Comparison of ENCODE assay signal across 22 cellular contexts in the genomic region with DNA sequence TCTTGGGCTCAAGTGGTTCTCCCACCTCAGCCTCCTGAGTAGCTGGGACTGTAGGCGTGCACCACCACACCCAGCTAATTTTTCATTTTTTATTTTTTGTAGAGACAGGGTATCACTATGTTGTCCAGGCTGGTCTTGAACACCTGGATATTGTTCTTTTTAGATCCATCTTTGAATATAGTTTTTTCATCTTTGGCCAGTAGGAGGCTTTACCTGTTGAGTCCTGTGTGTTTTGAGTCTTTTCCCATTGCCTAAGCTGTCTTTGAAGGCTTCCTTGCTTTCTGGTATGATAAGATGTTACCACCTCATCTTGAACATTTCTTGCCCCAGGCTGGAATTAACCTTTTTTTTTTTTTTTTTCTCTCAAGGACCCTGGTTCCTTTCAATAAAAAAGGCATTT.
A peak's percentile ranks its signal among the peaks of the same experiment; 100 is the strongest.
DNase-seq lines count a peak whose midpoint lies in the region; ATAC-seq and TF ChIP-seq lines count a peak whose summit lies in the region.
"Had no signal": no experiment of that assay in that cellular context is flagged by ENCODE, and none has a peak within 500 bp of the region (broad histone marks: within the 10 kb centered on the region; RNA-seq: fewer than 3 reads in every experiment).

No MANE protein-coding gene starts in this region.

- TF ChIP-seq CTCF in GM06990 (IDR thresholded peaks at IDR 0.05; ENCODE audit: insufficient read depth, low read length, poor library complexity, severe bottlenecking): peak; percentile 5
- no peak for TF ChIP-seq CTCF in HEK293 (tag by site-specific recombination; IDR thresholded peaks at IDR 0.05)
- TF ChIP-seq CTCF in OCI-LY7 (conservative IDR thresholded peaks at IDR 0.05; ENCODE audit: low read length): 0 out of 2 replicates have a peak, but pooled peaks have one; percentile 53
- peak; percentile 44 for TF ChIP-seq CTCF in foreskin keratinocyte (conservative IDR thresholded peaks at IDR 0.05)
- TF ChIP-seq CTCF in thyroid gland (IDR thresholded peaks at IDR 0.05): no peak
- no peak for TF ChIP-seq CTCF in suprapubic skin (IDR thresholded peaks at IDR 0.05)

- H3K27me3 ChIP-seq in GM06990 (replicated peaks; ENCODE audit: control insufficient read depth, insufficient read depth, low read length) (no peaks in the 10 kb centered on the region; the same call in 1 of the 2 replicates), foreskin keratinocyte (no peaks in the 10 kb centered on the region), thyroid gland (no peaks in the 10 kb centered on the region), suprapubic skin (no peaks in the 10 kb centered on the region)
- H3K27me3 ChIP-seq: SJCRH30 had no signal

- TF ChIP-seq EP300 in suprapubic skin (IDR thresholded peaks at IDR 0.05): no peak

- no peaks in the 10 kb centered on the region for H3K79me2 ChIP-seq in OCI-LY7 (ENCODE audit: insufficient read depth, low read depth, low read length)

- H3K4me3 ChIP-seq in GM06990 (replicated peaks; ENCODE audit: low read depth, low read length): no peak overlapping the region
- H3K4me3 ChIP-seq in HEK293 (ENCODE audit: low read depth, low read length): no peak overlapping the region
- no peak overlapping the region for H3K4me3 ChIP-seq in OCI-LY7 (ENCODE audit: low read depth, low read length, poor library complexity, severe bottlenecking)
- no peak overlapping the region for H3K4me3 ChIP-seq in thyroid gland (replicated peaks in 1 of 3)
- no peak overlapping the region for H3K4me3 ChIP-seq in suprapubic skin
- H3K4me3 ChIP-seq: PC-9, SJCRH30 had no signal

- no peak for DNase-seq in GM06990 (ENCODE audit: extremely low read depth, insufficient read length)
- peak; percentile 4 for DNase-seq in OCI-LY7 (ENCODE audit: low spot score)
- DNase-seq in foreskin keratinocyte: no peak
- DNase-seq in thyroid gland: no peak
- no peak for DNase-seq in suprapubic skin (ENCODE audit: low spot score in 2 of 2)
- DNase-seq in DMS114 treated with DMSO at 0.1 percent for 48 hours (lab: John Stamatoyannopoulos, UW; ENCODE audit: unreplicated experiment): no peak
- DNase-seq: activated B cell treated with CpG ODN at 0.5 μM for 24 hours; activated CD4-positive, alpha-beta memory T cell treated with anti-CD3 and anti-CD28 coated beads, Interleukin-2, amount 10 ng/mL, durations not matched to agents 7 days and 5 days; activated naive CD4-positive, alpha-beta T cell treated with Interleukin-2 at 50 U/mL for 16 hours; activated T-cell treated with anti-CD3 and anti-CD28 coated beads, Interleukin-2, amount 50 U/mL, for 24 hours; amniotic stem cell; CD8-positive, alpha-beta memory T cell; dermis blood vessel endothelial cell; foreskin melanocyte; hippocampal formation; NCI-H1105; PC-9; SJCRH30; stimulated activated CD4-positive, alpha-beta T cell treated with anti-CD3 and anti-CD28 coated beads, Interleukin-4, amount 100 ng/mL, for 24 hours; stimulated activated naive CD8-positive, alpha-beta T cell treated with anti-CD3 and anti-CD28 coated beads, Interleukin-15, amount 100 ng/mL, for 72 hours had no signal

- no peak overlapping the region for H2AFZ ChIP-seq in OCI-LY7 (ENCODE audit: low read length)
- H2AFZ ChIP-seq: PC-9 had no signal

- BruUV-seq in OCI-LY7 (replicated peaks; lab: Mats Ljungman, UMichigan): no TSS peak

- H3K36me3 ChIP-seq in GM06990 (ENCODE audit: control insufficient read depth, insufficient read depth, low read length) (no peaks in the 10 kb centered on the region), HEK293 (ENCODE audit: control insufficient read depth in 2 of 2, insufficient read depth in 1 of 2, low read length in 2 of 2) (no peaks in the 10 kb centered on the region), OCI-LY7 (ENCODE audit: insufficient read depth, low read length) (no peaks in the 10 kb centered on the region), thyroid gland (no peaks in the 10 kb centered on the region), suprapubic skin (no peaks in the 10 kb centered on the region)
- H3K36me3 ChIP-seq: SJCRH30 had no signal

- CTCF ChIA-PET in HEK293 (lab: Yijun Ruan, JAX): interaction anchor here (0.6 to 2.0 kb wide), 5 partner anchors 107 to 691 kb away, joined by 3 to 9 read pairs (median 4); no protein-coding TSS in a partner anchor
- CTCF ChIA-PET in OCI-LY7 (lab: Charles Lee; ENCODE audit: unreplicated experiment): no interaction called here

- no peaks in the 10 kb centered on the region for H3K9me3 ChIP-seq in HEK293 (ENCODE audit: control insufficient read depth, insufficient read depth, low read depth, low read length)
- H3K9me3 ChIP-seq in OCI-LY7 (ENCODE audit: low read length): 0 out of 2 replicates have a peak, but pooled peaks cover 4% of the 10 kb centered on the region
- no peaks in the 10 kb centered on the region for H3K9me3 ChIP-seq in thyroid gland
- H3K9me3 ChIP-seq in suprapubic skin: peaks cover 8% of the 10 kb centered on the region
- H3K9me3 ChIP-seq: SJCRH30 had no signal

- H3K4me1 ChIP-seq in HEK293 (ENCODE audit: control insufficient read depth, insufficient read depth, low read length) (no peaks in the 10 kb centered on the region), OCI-LY7 (ENCODE audit: insufficient read depth, low read length, poor library complexity, severe bottlenecking) (no peaks in the 10 kb centered on the region), foreskin keratinocyte (no peaks in the 10 kb centered on the region), thyroid gland (no peaks in the 10 kb centered on the region), suprapubic skin (no peaks in the 10 kb centered on the region)

- no peak for ATAC-seq in foreskin keratinocyte
- ATAC-seq: stimulated activated naive CD8-positive, alpha-beta T cell treated with anti-CD3 and anti-CD28 coated beads, Interleukin-15, amount 100 ng/mL, for 72 hours had no signal

- WGBS in thyroid gland, 2 donors: 94 to 100% methylated on average over 1 of the region's 1 CpG
- WGBS in suprapubic skin: 100% methylated on average over 1 of the region's 1 CpG

- intact Hi-C loops in OCI-LY7 (cut with micrococcal nuclease; ENCODE audit: unreplicated experiment): no loop called here
- intact Hi-C loops in thyroid gland (cut with DNase I): no loop called here

- no peak overlapping the region for H3K4me2 ChIP-seq in OCI-LY7 (ENCODE audit: low read length)
- H3K4me2 ChIP-seq: PC-9 had no signal

- TF ChIP-seq POLR2A in thyroid gland (IDR thresholded peaks at IDR 0.05) (no peak), suprapubic skin (IDR thresholded peaks at IDR 0.05) (no peak)

- H3K9me2 ChIP-seq in OCI-LY7 (ENCODE audit: insufficient read depth, low read length): no peaks in the 10 kb centered on the region

- POLR2A ChIA-PET in HEK293 (lab: Yijun Ruan, JAX) (no interaction called here), OCI-LY7 (lab: Charles Lee) (interaction anchor here (0.7 kb wide), 1 partner anchor 62 kb away, joined by 3 read pairs; no protein-coding TSS in a partner anchor)

- no peaks in the 10 kb centered on the region for H4K20me1 ChIP-seq in OCI-LY7 (ENCODE audit: insufficient read depth, low read length)

- H3K27ac ChIP-seq in HEK293 (ENCODE audit: extremely low read depth, low read depth, low read length) (no peak overlapping the region), OCI-LY7 (ENCODE audit: low read depth, low read length, poor library complexity, severe bottlenecking) (no peak overlapping the region), foreskin keratinocyte (no peak overlapping the region), thyroid gland (no peak overlapping the region), suprapubic skin (no peak overlapping the region)
- H3K27ac ChIP-seq: epithelial cell of prostate, PC-9, SJCRH30 had no signal

TF ChIP-seq in HEK293, 187 proteins besides CTCF, POLR2A, EP300 and RAD21:
- no peak for TF ChIP-seq ZNF146 (tag by site-specific recombination; IDR thresholded peaks at IDR 0.05)
- no peak for TF ChIP-seq ZNF2 (tag by site-specific recombination; IDR thresholded peaks at IDR 0.05)
- peak; percentile 78 for TF ChIP-seq SCRT2 (tag by site-specific recombination; IDR thresholded peaks at IDR 0.05)
- no peak for TF ChIP-seq ZNF140 (tag by site-specific recombination; IDR thresholded peaks at IDR 0.05)

Comparison
In these comparisons a context has a peak if more than half of its experiments do, and no peak if none do; other contexts are left out.
1. CTCF ChIP-seq: peak in GM06990 (single experiment), OCI-LY7 (single experiment) and foreskin keratinocyte (single experiment); none in HEK293 (single experiment), thyroid gland (0 of 6) and suprapubic skin (0 of 2).